Comparison of ENCODE assay signal across 27 cellular contexts in genomic region chr12:27060740-27061139, GRCh38. TPM values are rescaled to one million over a fixed set of nuclear protein-coding genes. Genes with fewer than 3 reads are reported as not detected.
"Had no signal": no experiment of that assay in that cellular context is flagged by ENCODE, and none has a peak within 500 bp of the region (broad histone marks: within the 10 kb centered on the region; RNA-seq: fewer than 3 reads in every experiment).

No MANE protein-coding gene starts in this region.

- ATAC-seq: left cardiac atrium; stimulated activated effector memory CD8-positive, alpha-beta T cell treated with anti-CD3 and anti-CD28 coated beads, Interleukin-12 subunit alpha, Interleukin-12 subunit beta, amount 100 ng/mL, for 72 hours; stimulated activated naive CD8-positive, alpha-beta T cell treated with anti-CD3 and anti-CD28 coated beads, Interleukin-15, Interleukin-2, amounts not matched to agents 100 U/mL and 50 U/mL, for 24 hours had no signal

- H3K4me1 ChIP-seq: colonic mucosa, left ventricle myocardium inferior, right atrium auricular region, suprapubic skin, thyroid gland had no signal

- H3K9me3 ChIP-seq: colonic mucosa, esophagus squamous epithelium, left ventricle myocardium inferior, right atrium auricular region, suprapubic skin, thyroid gland had no signal

- H3K4me3 Mint-ChIP-seq: nephron; stimulated activated effector memory CD8-positive, alpha-beta T cell treated with anti-CD3 and anti-CD28 coated beads, Interleukin-12 subunit alpha, Interleukin-12 subunit beta, amount 100 ng/mL, for 72 hours; type B pancreatic cell had no signal

- H3K36me3 Mint-ChIP-seq: stimulated activated effector memory CD8-positive, alpha-beta T cell treated with anti-CD3 and anti-CD28 coated beads, Interleukin-12 subunit alpha, Interleukin-12 subunit beta, amount 100 ng/mL, for 72 hours had no signal

- H3K27ac ChIP-seq: colonic mucosa, esophagus squamous epithelium, hepatocyte, left ventricle myocardium inferior, right atrium auricular region, suprapubic skin, thyroid gland had no signal

- H3K27me3 ChIP-seq: colonic mucosa, esophagus squamous epithelium, hepatocyte, right atrium auricular region, suprapubic skin, thyroid gland had no signal

- H3K4me2 ChIP-seq: hepatocyte had no signal

- H2AFZ ChIP-seq: hepatocyte had no signal

- H3K9me3 Mint-ChIP-seq: nephron; stimulated activated effector memory CD8-positive, alpha-beta T cell treated with anti-CD3 and anti-CD28 coated beads, Interleukin-12 subunit alpha, Interleukin-12 subunit beta, amount 100 ng/mL, for 72 hours; type B pancreatic cell had no signal

- FAIRE-seq: kidney, urothelium cell line had no signal

- H3K79me2 ChIP-seq: hepatocyte had no signal

- H3K4me1 Mint-ChIP-seq: nephron; stimulated activated effector memory CD8-positive, alpha-beta T cell treated with anti-CD3 and anti-CD28 coated beads, Interleukin-12 subunit alpha, Interleukin-12 subunit beta, amount 100 ng/mL, for 72 hours had no signal

- DNase-seq: colonic mucosa; dermis blood vessel endothelial cell; esophagus squamous epithelium; foreskin melanocyte; head of caudate nucleus; kidney; left cardiac atrium; left ventricle myocardium inferior; mesenchymal stem cell; midbrain; naive B cell; posterior cingulate gyrus; stimulated activated CD4-positive, alpha-beta T cell treated with anti-CD3 and anti-CD28 coated beads, Interleukin-4, amount 100 ng/mL, for 1 hour; stimulated activated CD8-positive, alpha-beta memory T cell treated with anti-CD3 and anti-CD28 coated beads, Interleukin-4, amount 100 ng/mL, for 48 hours; stimulated activated naive CD8-positive, alpha-beta T cell treated with anti-CD3 and anti-CD28 coated beads, Interleukin-15, Interleukin-2, amounts not matched to agents 100 U/mL and 50 U/mL, for 24 hours; thyroid gland had no signal

- H3K27ac Mint-ChIP-seq: nephron; stimulated activated effector memory CD8-positive, alpha-beta T cell treated with anti-CD3 and anti-CD28 coated beads, Interleukin-12 subunit alpha, Interleukin-12 subunit beta, amount 100 ng/mL, for 72 hours; type B pancreatic cell had no signal

- H3K36me3 ChIP-seq: colonic mucosa, esophagus squamous epithelium, left ventricle myocardium inferior, right atrium auricular region, thyroid gland had no signal

- H3K27me3 Mint-ChIP-seq: naive B cell, type B pancreatic cell had no signal

- H3K4me3 ChIP-seq: colonic mucosa, esophagus squamous epithelium, hepatocyte, left ventricle myocardium inferior, lung, right atrium auricular region, suprapubic skin, thyroid gland had no signal

RNA-seq across cellular contexts. Expression of gene C12orf71, which starts 21.6 kb away (rescaled TPM):
- total RNA-seq: cerebellum, colonic mucosa, dermis blood vessel endothelial cell, epithelial cell of proximal tubule, esophagus squamous epithelium, hepatocyte, kidney, left cardiac atrium, left ventricle myocardium inferior, lung, osteocyte, right atrium auricular region, suprapubic skin, thyroid gland had no signal
- polyA plus RNA-seq: hepatocyte, lung had no signal
